Comparison of ENCODE assay signal across 24 cellular contexts in genomic region chr17:57566724-57567123, GRCh38.
DNase-seq lines count a peak whose midpoint lies in the region; ATAC-seq and TF ChIP-seq lines count a peak whose summit lies in the region.
"Had no signal": no experiment of that assay in that cellular context is flagged by ENCODE, and none has a peak within 500 bp of the region (broad histone marks: within the 10 kb centered on the region; RNA-seq: fewer than 3 reads in every experiment).

No MANE protein-coding gene starts in this region.

- H3K27ac ChIP-seq in mammary epithelial cell (ENCODE audit: insufficient read depth, low read depth, low read length) (no peak overlapping the region), WERI-Rb-1 (peak overlapping the region; percentile 54), right lobe of liver (no peak overlapping the region)
- H3K27ac ChIP-seq: colonic mucosa, tibial nerve had no signal

- DNase-seq in mammary epithelial cell: peak; percentile 45
- DNase-seq in MCF 10A (ENCODE audit: unreplicated experiment): no peak
- DNase-seq in NCI-H1694 (lab: John Stamatoyannopoulos, UW): peak; percentile 87
- no peak for DNase-seq in WERI-Rb-1
- no peak for DNase-seq in mesenteric fat pad (ENCODE audit: low spot score)
- DNase-seq in right lobe of liver: no peak
- DNase-seq: ACHN; activated CD4-positive, alpha-beta T cell treated with anti-CD3 and anti-CD28 coated beads for 36 hours; activated CD8-positive, alpha-beta T cell treated with anti-CD3 and anti-CD28 coated beads, Interleukin-2, amount 10 ng/mL, durations not matched to agents 7 days and 5 days; colonic mucosa; effector CD8-positive, alpha-beta T cell; head of caudate nucleus; occipital lobe; stimulated activated CD4-positive, alpha-beta T cell treated with anti-CD3 and anti-CD28 coated beads, Interleukin-1b, Interleukin-23, amount 100 ng/mL, for 48 hours; stimulated activated CD8-positive, alpha-beta memory T cell treated with anti-CD3 and anti-CD28 coated beads, Interleukin-4, amount 100 ng/mL, for 48 hours had no signal

- no peak overlapping the region for H3K4me3 Mint-ChIP-seq in MCF 10A (ENCODE audit: unreplicated experiment)
- H3K4me3 Mint-ChIP-seq: activated CD4-positive, alpha-beta T cell treated with anti-CD3 and anti-CD28 coated beads for 36 hours; activated CD8-positive, alpha-beta T cell treated with anti-CD3 and anti-CD28 coated beads, Interleukin-2, amount 10 ng/mL, durations not matched to agents 7 days and 5 days; activated naive CD4-positive, alpha-beta T cell treated with anti-CD3 and anti-CD28 coated beads, Interleukin-2, amount 50 U/mL, for 24 hours; GM23338; naive thymus-derived CD8-positive, alpha-beta T cell had no signal

- no peaks in the 10 kb centered on the region for H3K36me3 ChIP-seq in mammary epithelial cell (ENCODE audit: insufficient read depth, low read length)
- H3K36me3 ChIP-seq in WERI-Rb-1: peaks cover 27% of the 10 kb centered on the region
- no peaks in the 10 kb centered on the region for H3K36me3 ChIP-seq in right lobe of liver
- H3K36me3 ChIP-seq: colonic mucosa, tibial nerve had no signal

- dilution Hi-C loops in mammary epithelial cell (cut with HindIII; ENCODE audit: low sequenced_read_pairs): no loop called here

- ATAC-seq in HG03442 (IDR thresholded peaks at IDR 0.05; ENCODE audit: unreplicated experiment) (no peak), GM21526 (IDR thresholded peaks at IDR 0.05; ENCODE audit: low FRiP score, unreplicated experiment) (no peak), right lobe of liver (no peak)
- ATAC-seq: activated CD4-positive, alpha-beta T cell treated with anti-CD3 and anti-CD28 coated beads for 36 hours; activated CD8-positive, alpha-beta T cell treated with anti-CD3 and anti-CD28 coated beads, Interleukin-2, amount 10 ng/mL, durations not matched to agents 7 days and 5 days; GM23338; naive thymus-derived CD8-positive, alpha-beta T cell; Panc1 had no signal

- POLR2A ChIA-PET in MCF 10A (lab: Yijun Ruan, JAX): interaction anchor here (0.7 kb wide), 1 partner anchor 45 kb away, joined by 3 read pairs; no protein-coding TSS in a partner anchor

- H3K4me1 ChIP-seq in mammary epithelial cell (ENCODE audit: insufficient read depth, low read length) (no peaks in the 10 kb centered on the region), right lobe of liver (peaks cover 0 to under 1% (median 0%) of the 10 kb centered on the region in 4 donors)
- H3K4me1 ChIP-seq: colonic mucosa had no signal

- H3K4me1 Mint-ChIP-seq in MCF 10A (ENCODE audit: insufficient read depth, unreplicated experiment): peaks cover 4% of the 10 kb centered on the region
- H3K4me1 Mint-ChIP-seq: activated CD4-positive, alpha-beta T cell treated with anti-CD3 and anti-CD28 coated beads for 36 hours had no signal

- no peaks in the 10 kb centered on the region for H3K9me3 Mint-ChIP-seq in MCF 10A (ENCODE audit: unreplicated experiment)
- H3K9me3 Mint-ChIP-seq: activated naive CD4-positive, alpha-beta T cell treated with anti-CD3 and anti-CD28 coated beads, Interleukin-2, amount 50 U/mL, for 24 hours; activated T-helper 2 cell treated with anti-CD3 and anti-CD28 coated beads, Interferon-gamma antibody, Interleukin-2, Interleukin-4, amounts not matched to agents 10 μg/mL and 5 μg/mL and 100 μg/mL, durations not matched to agents 14 hours and 24 hours and 36 hours; GM23338; naive thymus-derived CD8-positive, alpha-beta T cell had no signal

- H3K79me2 ChIP-seq in mammary epithelial cell (ENCODE audit: insufficient read depth, low read length): no peaks in the 10 kb centered on the region

- TF ChIP-seq CTCF in mammary epithelial cell (conservative IDR thresholded peaks at IDR 0.05 in 1 of 2, IDR thresholded peaks at IDR 0.05 in 1 of 2; ENCODE audit: extremely low read depth in 1 of 2, insufficient read depth in 1 of 2, low read depth in 1 of 2, low read length in 2 of 2) (no peak), MCF 10A (IDR thresholded peaks at IDR 0.05; ENCODE audit: unreplicated experiment) (no peak), WERI-Rb-1 (IDR thresholded peaks at IDR 0.05; ENCODE audit: low read depth, low read length) (no peak), right lobe of liver (IDR thresholded peaks at IDR 0.05) (no peak)

- CTCF ChIA-PET in mammary epithelial cell (lab: Charles Lee; ENCODE audit: low non-redundant PET): no interaction called here
- CTCF ChIA-PET in MCF 10A (lab: Yijun Ruan, JAX): interaction anchor here (1.3 kb wide), 1 partner anchor 11 kb away, joined by 4 read pairs; no protein-coding TSS in a partner anchor

- WGBS in mammary epithelial cell (ENCODE audit: low coverage, missing lambda C conversion rate): 66% methylated on average over 8 of the region's 9 CpGs
- WGBS in right lobe of liver (ENCODE audit: insufficient coverage, low coverage, low lambda C conversion rate, missing lambda C conversion rate): 94% methylated on average over 8 of the region's 9 CpGs

- no TSS peak for BruUV-seq in mammary epithelial cell (replicated peaks; lab: Mats Ljungman, UMichigan)
- no TSS peak for BruUV-seq in MCF 10A (replicated peaks; lab: Mats Ljungman, UMichigan)

- H3K4me3 ChIP-seq in mammary epithelial cell (replicated peaks in 1 of 3; ENCODE audit: insufficient read depth in 1 of 3, low read depth in 2 of 3, low read length in 3 of 3) (no peak overlapping the region), WERI-Rb-1 (ENCODE audit: low read depth, low read length) (no peak overlapping the region), right lobe of liver (no peak overlapping the region)
- H3K4me3 ChIP-seq: colonic mucosa, GM23338, smooth muscle cell, tibial nerve had no signal

- no peak overlapping the region for H3K9ac ChIP-seq in mammary epithelial cell (ENCODE audit: insufficient read depth, low read length)

- H3K27me3 ChIP-seq in mammary epithelial cell (ENCODE audit: insufficient read depth, low read length) (no peaks in the 10 kb centered on the region), WERI-Rb-1 (ENCODE audit: insufficient read depth, low read depth, severe bottlenecking) (no peaks in the 10 kb centered on the region), right lobe of liver (no peaks in the 10 kb centered on the region)
- H3K27me3 ChIP-seq: colonic mucosa, tibial nerve had no signal

- H3K27ac Mint-ChIP-seq in MCF 10A (ENCODE audit: low read depth, unreplicated experiment): no peak overlapping the region
- H3K27ac Mint-ChIP-seq: activated CD4-positive, alpha-beta T cell treated with anti-CD3 and anti-CD28 coated beads for 36 hours; activated CD8-positive, alpha-beta T cell treated with anti-CD3 and anti-CD28 coated beads, Interleukin-2, amount 10 ng/mL, durations not matched to agents 7 days and 5 days; activated naive CD4-positive, alpha-beta T cell treated with anti-CD3 and anti-CD28 coated beads, Interleukin-2, amount 50 U/mL, for 24 hours; activated T-helper 2 cell treated with anti-CD3 and anti-CD28 coated beads, Interferon-gamma antibody, Interleukin-2, Interleukin-4, amounts not matched to agents 10 μg/mL and 5 μg/mL and 100 μg/mL, durations not matched to agents 14 hours and 24 hours and 36 hours; GM23338; naive thymus-derived CD8-positive, alpha-beta T cell had no signal

- intact Hi-C loops in mammary epithelial cell (cut with micrococcal nuclease): no loop called here
- intact Hi-C loops in MCF 10A (cut with micrococcal nuclease): no loop called here
- intact Hi-C loops in right lobe of liver (cut with DNase I): no loop called here

- H3K36me3 Mint-ChIP-seq in MCF 10A (ENCODE audit: insufficient read depth, unreplicated experiment): peaks cover 12% of the 10 kb centered on the region

- H2AFZ ChIP-seq in mammary epithelial cell (ENCODE audit: low read depth, low read length): no peak overlapping the region
- H2AFZ ChIP-seq: GM23338 had no signal

- H3K4me2 ChIP-seq in mammary epithelial cell (ENCODE audit: insufficient read depth, low read depth, low read length): no peak overlapping the region
- H3K4me2 ChIP-seq: GM23338, smooth muscle cell had no signal

- H3K27me3 Mint-ChIP-seq in MCF 10A (ENCODE audit: insufficient read depth, unreplicated experiment): no peaks in the 10 kb centered on the region
- H3K27me3 Mint-ChIP-seq: activated CD4-positive, alpha-beta T cell treated with anti-CD3 and anti-CD28 coated beads for 36 hours; activated naive CD4-positive, alpha-beta T cell treated with anti-CD3 and anti-CD28 coated beads, Interleukin-2, amount 50 U/mL, for 24 hours; naive thymus-derived CD8-positive, alpha-beta T cell had no signal

- H4K20me1 ChIP-seq in mammary epithelial cell (ENCODE audit: insufficient read depth, low read length): no peaks in the 10 kb centered on the region

- H3K9me3 ChIP-seq in mammary epithelial cell (replicated peaks; ENCODE audit: insufficient read depth, low read length) (no peaks in the 10 kb centered on the region), WERI-Rb-1 (ENCODE audit: severe bottlenecking) (no peaks in the 10 kb centered on the region), right lobe of liver (no peaks in the 10 kb centered on the region)
- H3K9me3 ChIP-seq: colonic mucosa, tibial nerve had no signal

- in situ Hi-C loops in mammary epithelial cell (cut with MboI; ENCODE audit: low sequenced_read_pairs in 2 of 2): no loop called here

- no peak for TF ChIP-seq POLR2A in right lobe of liver (IDR thresholded peaks at IDR 0.05)

Comparison
In these comparisons a context has a peak if more than half of its experiments do, and no peak if none do; other contexts are left out.
1. DNase-seq: peak in mammary epithelial cell (single experiment) and NCI-H1694 (single experiment); none in MCF 10A (single experiment), WERI-Rb-1 (single experiment), mesenteric fat pad (single experiment) and right lobe of liver (0 of 3).